38 cellular contexts compared by ENCODE assay signal in the genomic region with DNA sequence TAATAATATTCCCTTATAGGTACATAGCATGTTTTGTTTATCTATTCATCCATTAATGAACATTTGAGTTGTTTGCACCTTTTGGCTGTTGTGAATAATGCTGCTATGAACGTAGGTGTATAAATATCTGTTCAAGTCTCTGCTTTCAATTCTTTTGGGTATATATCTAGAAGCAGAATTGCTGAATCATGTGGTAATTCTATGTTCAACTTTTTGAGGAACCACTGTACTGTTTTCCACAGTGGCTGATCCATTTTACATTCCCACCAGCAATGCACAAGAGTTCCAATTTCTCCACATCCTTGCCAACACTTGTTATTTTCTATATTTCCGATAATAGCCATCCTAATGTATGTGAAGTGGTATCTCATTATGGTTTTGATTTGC.
"Had no signal": no experiment of that assay in that cellular context is flagged by ENCODE, and none has a peak within 500 bp of the region (broad histone marks: within the 10 kb centered on the region; RNA-seq: fewer than 3 reads in every experiment).

No MANE protein-coding gene starts in this region.

- H3K27ac Mint-ChIP-seq: activated naive CD4-positive, alpha-beta T cell treated with anti-CD3 and anti-CD28 coated beads for 36 hours; activated naive CD4-positive, alpha-beta T cell treated with anti-CD3 and anti-CD28 coated beads, Interleukin-2, amount 10 ng/mL, durations not matched to agents 7 days and 5 days; activated naive CD4-positive, alpha-beta T cell treated with anti-CD3 and anti-CD28 coated beads, Interleukin-2, amount 50 U/mL, for 24 hours; activated naive CD4-positive, alpha-beta T cell treated with anti-CD3 and anti-CD28 coated beads, Interleukin-2, amount 50 U/mL, for 72 hours; activated naive CD8-positive, alpha-beta T cell; activated naive CD8-positive, alpha-beta T cell treated with anti-CD3 and anti-CD28 coated beads for 36 hours; activated naive CD8-positive, alpha-beta T cell treated with anti-CD3 and anti-CD28 coated beads, Interleukin-2, amount 10 ng/mL, durations not matched to agents 7 days and 5 days; activated naive CD8-positive, alpha-beta T cell treated with anti-CD3 and anti-CD28 coated beads, Interleukin-2, amount 50 U/mL, for 24 hours; activated T-cell treated with anti-CD3 and anti-CD28 coated beads, Interleukin-2, amount 50 U/mL, for 24 hours; activated T-helper 1 cell treated with anti-CD3 and anti-CD28 coated beads, Interleukin-12 subunit alpha, Interleukin-12 subunit beta, Interleukin-2, Interleukin-4 antibody, amounts not matched to agents 30 ng/mL and 10 ng/mL and 1 ng/mL, durations not matched to agents 14 hours and 24 hours and 36 hours; activated T-helper 17 cell treated with anti-CD3 and anti-CD28 coated beads, Interleukin-2, amount 50 U/mL, for 72 hours; activated T-helper 2 cell treated with anti-CD3 and anti-CD28 coated beads, Interferon-gamma antibody, Interleukin-2, Interleukin-4, amounts not matched to agents 10 μg/mL and 5 μg/mL and 100 μg/mL, durations not matched to agents 14 hours and 24 hours and 36 hours; brain had no signal

- H3K4me1 Mint-ChIP-seq: activated naive CD4-positive, alpha-beta T cell treated with anti-CD3 and anti-CD28 coated beads, Interleukin-2, amount 10 ng/mL, durations not matched to agents 7 days and 5 days; activated naive CD4-positive, alpha-beta T cell treated with anti-CD3 and anti-CD28 coated beads, Interleukin-2, amount 50 U/mL, for 24 hours; activated naive CD8-positive, alpha-beta T cell treated with anti-CD3 and anti-CD28 coated beads for 36 hours; activated naive CD8-positive, alpha-beta T cell treated with anti-CD3 and anti-CD28 coated beads, Interleukin-2, amount 10 ng/mL, durations not matched to agents 7 days and 5 days; activated naive CD8-positive, alpha-beta T cell treated with anti-CD3 and anti-CD28 coated beads, Interleukin-2, amount 50 U/mL, for 24 hours; activated T-helper 17 cell treated with anti-CD3 and anti-CD28 coated beads, Interleukin-2, amount 50 U/mL, for 72 hours had no signal

- FAIRE-seq: bronchial epithelial cell had no signal

- H3K9me3 ChIP-seq: adrenal gland, ascending aorta, body of pancreas, breast epithelium had no signal

- DNase-seq: activated effector memory CD4-positive, alpha-beta T cell treated with anti-CD3 and anti-CD28 coated beads, Interleukin-2, amount 50 U/mL, for 16 hours; activated effector memory CD4-positive, alpha-beta T cell treated with Interleukin-2 at 50 U/mL for 16 hours; activated gamma-delta T cell; activated gamma-delta T cell treated with Interleukin-2 at 50 U/mL for 16 hours; activated naive CD4-positive, alpha-beta T cell; activated naive CD4-positive, alpha-beta T cell treated with anti-CD3 and anti-CD28 coated beads for 36 hours; activated naive CD4-positive, alpha-beta T cell treated with anti-CD3 and anti-CD28 coated beads, Interleukin-2, amount 10 ng/mL, durations not matched to agents 7 days and 5 days; activated naive CD4-positive, alpha-beta T cell treated with anti-CD3 and anti-CD28 coated beads, Interleukin-2, amount 50 U/mL, for 16 hours; activated naive CD4-positive, alpha-beta T cell treated with Interleukin-2 at 50 U/mL for 16 hours; activated naive CD8-positive, alpha-beta T cell treated with anti-CD3 and anti-CD28 coated beads for 36 hours; activated naive CD8-positive, alpha-beta T cell treated with anti-CD3 and anti-CD28 coated beads, Interleukin-2, amount 10 ng/mL, durations not matched to agents 7 days and 5 days; activated naive CD8-positive, alpha-beta T cell treated with anti-CD3 and anti-CD28 coated beads, Interleukin-2, amount 50 U/mL, for 24 hours; activated T-cell treated with anti-CD3 and anti-CD28 coated beads, Interleukin-2, amount 50 U/mL, for 1 hour; activated T-cell treated with anti-CD3 and anti-CD28 coated beads, Interleukin-2, amount 50 U/mL, for 24 hours; activated T-cell treated with anti-CD3 and anti-CD28 coated beads, Interleukin-2, amount 50 U/mL, for 4 hours; activated T-cell treated with anti-CD3 and anti-CD28 coated beads, Interleukin-2, amount 50 U/mL, for 48 hours; activated T-cell treated with anti-CD3 and anti-CD28 coated beads, Interleukin-2, amount 50 U/mL, for 72 hours; adrenal gland; amniotic stem cell; amygdala; anterior cingulate cortex; aorta; body of pancreas; brain microvascular endothelial cell; central memory CD4-positive, alpha-beta T cell; cerebellar nuclear complex had no signal

- ATAC-seq: activated naive CD4-positive, alpha-beta T cell treated with anti-CD3 and anti-CD28 coated beads, Interleukin-2, amount 50 U/mL, for 72 hours; activated naive CD8-positive, alpha-beta T cell treated with anti-CD3 and anti-CD28 coated beads, Interleukin-2, amount 50 U/mL, for 24 hours; activated T-cell treated with anti-CD3 and anti-CD28 coated beads, Interleukin-2, amount 50 U/mL, for 4 hours; activated T-cell treated with anti-CD3 and anti-CD28 coated beads, Interleukin-2, amount 50 U/mL, for 72 hours; activated T-helper 17 cell treated with anti-CD3 and anti-CD28 coated beads, Interleukin-2, amount 50 U/mL, for 72 hours; body of pancreas had no signal

- H3K4me1 ChIP-seq: adrenal gland, ascending aorta, body of pancreas, breast epithelium had no signal

- H3K9me3 Mint-ChIP-seq: activated naive CD4-positive, alpha-beta T cell treated with anti-CD3 and anti-CD28 coated beads for 36 hours; activated naive CD4-positive, alpha-beta T cell treated with anti-CD3 and anti-CD28 coated beads, Interleukin-2, amount 10 ng/mL, durations not matched to agents 7 days and 5 days; activated naive CD8-positive, alpha-beta T cell treated with anti-CD3 and anti-CD28 coated beads, Interleukin-2, amount 10 ng/mL, durations not matched to agents 7 days and 5 days; activated naive CD8-positive, alpha-beta T cell treated with anti-CD3 and anti-CD28 coated beads, Interleukin-2, amount 50 U/mL, for 24 hours; activated T-cell treated with anti-CD3 and anti-CD28 coated beads, Interleukin-2, amount 50 U/mL, for 4 hours; activated T-helper 1 cell treated with anti-CD3 and anti-CD28 coated beads, Interleukin-12 subunit alpha, Interleukin-12 subunit beta, Interleukin-2, Interleukin-4 antibody, amounts not matched to agents 30 ng/mL and 10 ng/mL and 1 ng/mL, durations not matched to agents 14 hours and 24 hours and 36 hours; activated T-helper 17 cell treated with anti-CD3 and anti-CD28 coated beads, Interleukin-2, amount 50 U/mL, for 72 hours; activated T-helper 2 cell treated with anti-CD3 and anti-CD28 coated beads, Interferon-gamma antibody, Interleukin-2, Interleukin-4, amounts not matched to agents 10 μg/mL and 5 μg/mL and 100 μg/mL, durations not matched to agents 14 hours and 24 hours and 36 hours; brain had no signal

- H3K4me3 ChIP-seq: adrenal gland, ascending aorta, body of pancreas, breast epithelium, cardiac muscle cell had no signal

- H3K4me3 Mint-ChIP-seq: activated naive CD4-positive, alpha-beta T cell treated with anti-CD3 and anti-CD28 coated beads for 36 hours; activated naive CD4-positive, alpha-beta T cell treated with anti-CD3 and anti-CD28 coated beads, Interleukin-2, amount 10 ng/mL, durations not matched to agents 7 days and 5 days; activated naive CD4-positive, alpha-beta T cell treated with anti-CD3 and anti-CD28 coated beads, Interleukin-2, amount 50 U/mL, for 24 hours; activated naive CD8-positive, alpha-beta T cell; activated naive CD8-positive, alpha-beta T cell treated with anti-CD3 and anti-CD28 coated beads for 36 hours; activated naive CD8-positive, alpha-beta T cell treated with anti-CD3 and anti-CD28 coated beads, Interleukin-2, amount 10 ng/mL, durations not matched to agents 7 days and 5 days; activated naive CD8-positive, alpha-beta T cell treated with anti-CD3 and anti-CD28 coated beads, Interleukin-2, amount 50 U/mL, for 24 hours; activated T-cell treated with anti-CD3 and anti-CD28 coated beads, Interleukin-2, amount 50 U/mL, for 24 hours; activated T-cell treated with anti-CD3 and anti-CD28 coated beads, Interleukin-2, amount 50 U/mL, for 4 hours; activated T-cell treated with anti-CD3 and anti-CD28 coated beads, Interleukin-2, amount 50 U/mL, for 72 hours; activated T-helper 1 cell treated with anti-CD3 and anti-CD28 coated beads, Interleukin-12 subunit alpha, Interleukin-12 subunit beta, Interleukin-2, Interleukin-4 antibody, amounts not matched to agents 30 ng/mL and 10 ng/mL and 1 ng/mL, durations not matched to agents 14 hours and 24 hours and 36 hours; activated T-helper 17 cell treated with anti-CD3 and anti-CD28 coated beads, Interleukin-2, amount 50 U/mL, for 72 hours; brain; central memory CD8-positive, alpha-beta T cell had no signal

- H3K27ac ChIP-seq: adrenal gland, ascending aorta, body of pancreas, brain microvascular endothelial cell, breast epithelium, cardiac muscle cell had no signal

- H3K36me3 ChIP-seq: adrenal gland, breast epithelium had no signal

- H3K27me3 Mint-ChIP-seq: activated naive CD4-positive, alpha-beta T cell treated with anti-CD3 and anti-CD28 coated beads, Interleukin-2, amount 10 ng/mL, durations not matched to agents 7 days and 5 days; activated naive CD4-positive, alpha-beta T cell treated with anti-CD3 and anti-CD28 coated beads, Interleukin-2, amount 50 U/mL, for 24 hours; activated naive CD8-positive, alpha-beta T cell; activated naive CD8-positive, alpha-beta T cell treated with anti-CD3 and anti-CD28 coated beads for 36 hours; activated naive CD8-positive, alpha-beta T cell treated with anti-CD3 and anti-CD28 coated beads, Interleukin-2, amount 10 ng/mL, durations not matched to agents 7 days and 5 days; activated naive CD8-positive, alpha-beta T cell treated with anti-CD3 and anti-CD28 coated beads, Interleukin-2, amount 50 U/mL, for 24 hours; activated T-cell treated with anti-CD3 and anti-CD28 coated beads, Interleukin-2, amount 50 U/mL, for 24 hours; activated T-helper 17 cell treated with anti-CD3 and anti-CD28 coated beads, Interleukin-2, amount 50 U/mL, for 72 hours; brain; central memory CD8-positive, alpha-beta T cell had no signal

- H3K27me3 ChIP-seq: adrenal gland, ascending aorta, body of pancreas, brain microvascular endothelial cell, breast epithelium, cardiac muscle cell had no signal
